8 cellular contexts compared by ENCODE assay signal in genomic region chr20:21101453-21102251, GRCh38. TPM values are rescaled to one million over a fixed set of nuclear protein-coding genes. Genes with fewer than 3 reads are reported as not detected.
A peak's percentile ranks its signal among the peaks of the same experiment; 100 is the strongest.
DNase-seq lines count a peak whose midpoint lies in the region; ATAC-seq, FAIRE-seq and TF ChIP-seq lines count a peak whose summit lies in the region.

No MANE protein-coding gene starts in this region.

- H3K9me3 Mint-ChIP-seq in chondrocyte (ENCODE audit: low read depth) (no peaks in the 10 kb centered on the region), Calu3 (ENCODE audit: low read depth, unreplicated experiment) (no peaks in the 10 kb centered on the region)

- H3K9me3 ChIP-seq in mesodermal cell (ENCODE audit: control insufficient read depth, low read length) (no peaks in the 10 kb centered on the region), vagina (no peaks in the 10 kb centered on the region)

- peaks cover 2% of the 10 kb centered on the region for H3K36me3 Mint-ChIP-seq in chondrocyte (ENCODE audit: low read depth)
- no peaks in the 10 kb centered on the region for H3K36me3 Mint-ChIP-seq in Calu3 (ENCODE audit: insufficient read depth, unreplicated experiment)

- POLR2A ChIA-PET in GM10248 (lab: Yijun Ruan, JAX), result interaction anchor here (0.7 kb wide), 1 partner anchor 314 kb away, joined by 6 read pairs; no protein-coding TSS in a partner anchor

- WGBS in mesodermal cell (ENCODE audit: insufficient coverage in 2 of 2), 2 experiments, result 3% methylated on average over 46 to 49 of the region's 59 CpGs

- H3K4me1 Mint-ChIP-seq in chondrocyte (ENCODE audit: low read depth), result peaks cover 24% of the 10 kb centered on the region
- no peaks in the 10 kb centered on the region for H3K4me1 Mint-ChIP-seq in Calu3 (ENCODE audit: low read depth, unreplicated experiment)

- peak overlapping the region; percentile 22 for H3K4me3 ChIP-seq in mesodermal cell (ENCODE audit: extremely low read depth, insufficient read depth, low read length, poor library complexity, severe bottlenecking)
- H3K4me3 ChIP-seq in vagina, result peak overlapping the region; percentile 19 to 20

- H3K27ac ChIP-seq in mesodermal cell (ENCODE audit: low read depth, low read length, severe bottlenecking), result no peak overlapping the region
- no peak overlapping the region for H3K27ac ChIP-seq in vagina

- H3K27ac Mint-ChIP-seq in chondrocyte (ENCODE audit: unreplicated experiment) (no peak overlapping the region), Calu3 (ENCODE audit: unreplicated experiment) (no peak overlapping the region)

- no peak for FAIRE-seq in frontal cortex (lab: Jason Lieb, UNC)

- H3K36me3 ChIP-seq in mesodermal cell (ENCODE audit: control insufficient read depth, insufficient read depth, low read length) (no peaks in the 10 kb centered on the region), vagina (no peaks in the 10 kb centered on the region)

- H3K27me3 ChIP-seq in vagina, result peaks cover 34% of the 10 kb centered on the region

- CTCF ChIA-PET in GM10248 (lab: Yijun Ruan, JAX), result interaction anchor here (1.2 to 2.1 kb wide), 6 partner anchors 14 to 404 kb away, joined by 3 to 9 read pairs (median 4); partner anchors contain the start of gene KIZ
- CTCF ChIA-PET in Calu3 (lab: Charles Lee), result no interaction called here

- H3K27me3 Mint-ChIP-seq in chondrocyte (ENCODE audit: low read depth) (peaks cover 83% of the 10 kb centered on the region), Calu3 (ENCODE audit: unreplicated experiment) (no peaks in the 10 kb centered on the region)

- H3K4me1 ChIP-seq in mesodermal cell (ENCODE audit: control insufficient read depth, insufficient read depth, low read length, poor library complexity, severe bottlenecking) (peaks cover 11% of the 10 kb centered on the region), vagina (peaks cover 54% of the 10 kb centered on the region)

- TF ChIP-seq POLR2A in vagina (IDR thresholded peaks at IDR 0.05), result no peak

- peak; percentile 40 for DNase-seq in GM10248 (ENCODE audit: extremely low spot score)
- DNase-seq in NCI-H510A (lab: John Stamatoyannopoulos, UW), result peak; percentile 53
- no peak for DNase-seq in chondrocyte (ENCODE audit: low spot score)
- no peak for DNase-seq in vagina (ENCODE audit: extremely low spot score in 2 of 2)
- no peak for DNase-seq in frontal cortex (ENCODE audit: low spot score in 2 of 2)
- DNase-seq in Calu3, result no peak

- TF ChIP-seq CTCF in GM10248 (IDR thresholded peaks at IDR 0.05; ENCODE audit: control extremely low read depth, extremely low read depth, low read depth, missing control alignments), result no peak
- no peak for TF ChIP-seq CTCF in chondrocyte (IDR thresholded peaks at IDR 0.05)
- TF ChIP-seq CTCF in vagina (IDR thresholded peaks at IDR 0.05), result no peak
- no peak for TF ChIP-seq CTCF in Calu3 (IDR thresholded peaks at IDR 0.05; ENCODE audit: unreplicated experiment)

- intact Hi-C loops in vagina (cut with DNase I) (no loop called here), Calu3 (cut with micrococcal nuclease; ENCODE audit: unreplicated experiment) (no loop called here)

- H3K4me3 Mint-ChIP-seq in chondrocyte (ENCODE audit: unreplicated experiment) (peak overlapping the region; percentile 33), Calu3 (ENCODE audit: low read depth, unreplicated experiment) (no peak overlapping the region)

- ATAC-seq in HG03175 (IDR thresholded peaks at IDR 0.05; ENCODE audit: unreplicated experiment), result no peak

- BruUV-seq in Calu3 (replicated peaks; lab: Mats Ljungman, UMichigan), result no TSS peak

RNA-seq across cellular contexts. Expression of gene LINC00237, which starts 4.5 kb away (rescaled TPM):
- total RNA-seq in chondrocyte (not detected in 3 replicates), vagina (not detected), frontal cortex (0.82 TPM), Calu3 (2022) (not detected in 2 replicates)
- not detected for polyA plus RNA-seq in mesodermal cell (2013, experiment 1 of 2)
- not detected for polyA plus RNA-seq in mesodermal cell (2013, experiment 2 of 2)

RNA-seq across cellular contexts. Expression of gene KIZ, which starts 24.2 kb away (rescaled TPM):
- total RNA-seq in chondrocyte (12.2 to 15.4 TPM (median 13.8 TPM) in 3 replicates), vagina (25.0 TPM), frontal cortex (6.9 TPM), Calu3 (2022) (2.6 and 3.3 TPM in 2 replicates)
- 13.0 TPM for polyA plus RNA-seq in mesodermal cell (2013, experiment 1 of 2)
- 17.3 TPM for polyA plus RNA-seq in mesodermal cell (2013, experiment 2 of 2)

Comparison
In these comparisons a context has a peak if more than half of its experiments do, and no peak if none do; other contexts are left out.
1. DNase-seq: peak in GM10248 (single experiment) and NCI-H510A (single experiment); none in chondrocyte (single experiment), vagina (0 of 2), frontal cortex (0 of 2) and Calu3 (single experiment).